Comparison of ENCODE assay signal across 27 cellular contexts in genomic region chr15:51155016-51155580, GRCh38.
"Had no signal": no experiment of that assay in that cellular context is flagged by ENCODE, and none has a peak within 500 bp of the region (broad histone marks: within the 10 kb centered on the region; RNA-seq: fewer than 3 reads in every experiment).

No MANE protein-coding gene starts in this region.

- H3K9me3 ChIP-seq: esophagus squamous epithelium, gastrocnemius medialis, neutrophil, pancreas, psoas muscle, thoracic aorta, upper lobe of left lung had no signal

- H3K27ac ChIP-seq: brain microvascular endothelial cell, esophagus squamous epithelium, gastrocnemius medialis, neutrophil, pancreas, psoas muscle, thoracic aorta, upper lobe of left lung, VCaP had no signal

- H3K36me3 ChIP-seq: brain microvascular endothelial cell, esophagus squamous epithelium, gastrocnemius medialis, neutrophil, pancreas, thoracic aorta, upper lobe of left lung had no signal

- H3K4me1 ChIP-seq: esophagus squamous epithelium, gastrocnemius medialis, pancreas, psoas muscle, upper lobe of left lung had no signal

- FAIRE-seq: colon, pancreas, small intestine had no signal

- DNase-seq: activated CD4-positive, alpha-beta T cell treated with anti-CD3 and anti-CD28 coated beads, Interleukin-2, amount 10 ng/mL, durations not matched to agents 7 days and 5 days; activated CD8-positive, alpha-beta memory T cell treated with anti-CD3 and anti-CD28 coated beads, Interleukin-2, amount 10 ng/mL, durations not matched to agents 7 days and 5 days; activated CD8-positive, alpha-beta T cell treated with anti-CD3 and anti-CD28 coated beads for 36 hours; activated effector memory CD4-positive, alpha-beta T cell treated with anti-CD3 and anti-CD28 coated beads, Interleukin-2, amount 50 U/mL, for 16 hours; activated naive CD4-positive, alpha-beta T cell treated with anti-CD3 and anti-CD28 coated beads, Interleukin-2, amount 10 ng/mL, durations not matched to agents 7 days and 5 days; activated T-cell treated with anti-CD3 and anti-CD28 coated beads for 4 hours; aorta; brain microvascular endothelial cell; central memory CD4-positive, alpha-beta T cell; esophagus squamous epithelium; gastrocnemius medialis; hypothalamus; left cardiac atrium; mesenchymal stem cell; pancreas; psoas muscle; right cardiac atrium; small intestine; T-cell; upper lobe of left lung had no signal

- H3K4me3 ChIP-seq: esophagus squamous epithelium, gastrocnemius medialis, pancreas, psoas muscle, thoracic aorta, upper lobe of left lung had no signal

- ATAC-seq: activated CD4-positive, CD25-positive, alpha-beta regulatory T cell treated with anti-CD3 and anti-CD28 coated beads, Interleukin-2, amount 50 U/mL, for 24 hours; activated CD8-positive, alpha-beta memory T cell treated with anti-CD3 and anti-CD28 coated beads, Interleukin-2, amount 10 ng/mL, durations not matched to agents 7 days and 5 days; activated CD8-positive, alpha-beta T cell treated with anti-CD3 and anti-CD28 coated beads for 36 hours; gastrocnemius medialis; left cardiac atrium; natural killer cell treated with Interleukin-12 subunit alpha and Interleukin-12 subunit beta and Interleukin-15 and Interleukin-18, amount 100 ng/mL, for 72 hours; pancreas; stimulated activated memory B cell treated with anti-CD40 and anti-IgM and Interleukin-4, amounts not matched to agents 10 μg/mL and 1 μg/mL and 100 μg/mL, for 72 hours; T-cell had no signal

- H3K27me3 ChIP-seq: brain microvascular endothelial cell, esophagus squamous epithelium, gastrocnemius medialis, pancreas, upper lobe of left lung had no signal
